Comparison of ENCODE assay signal across 1 cellular context in genomic region chrX:17563515-17563914, GRCh38.
TF ChIP-seq lines count a peak whose summit lies in the region.

No MANE protein-coding gene starts in this region.

TF ChIP-seq in IMR-90, 13 proteins besides CTCF, POLR2A, EP300 and RAD21:
- TF ChIP-seq MXI1 (IDR thresholded peaks at IDR 0.05; ENCODE audit: borderline replicate concordance, low read depth, low read length) (no peak), CHD1 (IDR thresholded peaks at IDR 0.05; ENCODE audit: low read depth, low read length) (no peak), BHLHE40 (IDR thresholded peaks at IDR 0.05; ENCODE audit: low read depth, low read length) (no peak), USF2 (IDR thresholded peaks at IDR 0.05; ENCODE audit: low read depth, low read length) (no peak), RFX5 (IDR thresholded peaks at IDR 0.05; ENCODE audit: low read depth, low read length) (no peak), RCOR1 (IDR thresholded peaks at IDR 0.05; ENCODE audit: insufficient replicate concordance, low read length) (no peak), NFE2L2 (IDR thresholded peaks at IDR 0.05; ENCODE audit: low read depth, low read length) (no peak), SMC3 (IDR thresholded peaks at IDR 0.05; ENCODE audit: low read depth, low read length) (no peak), CEBPB (IDR thresholded peaks at IDR 0.05; ENCODE audit: low read depth, low read length) (no peak), MAFK (IDR thresholded peaks at IDR 0.05; ENCODE audit: low read depth, low read length) (no peak), MAZ (IDR thresholded peaks at IDR 0.05; ENCODE audit: borderline replicate concordance, low read depth, low read length) (no peak), ELK1 (IDR thresholded peaks at IDR 0.05; ENCODE audit: borderline replicate concordance, low read depth, low read length) (no peak), FOS (IDR thresholded peaks at IDR 0.05; ENCODE audit: low read depth, low read length) (no peak)
